ENCODE assay signal across 1 cellular context in the genomic region with DNA sequence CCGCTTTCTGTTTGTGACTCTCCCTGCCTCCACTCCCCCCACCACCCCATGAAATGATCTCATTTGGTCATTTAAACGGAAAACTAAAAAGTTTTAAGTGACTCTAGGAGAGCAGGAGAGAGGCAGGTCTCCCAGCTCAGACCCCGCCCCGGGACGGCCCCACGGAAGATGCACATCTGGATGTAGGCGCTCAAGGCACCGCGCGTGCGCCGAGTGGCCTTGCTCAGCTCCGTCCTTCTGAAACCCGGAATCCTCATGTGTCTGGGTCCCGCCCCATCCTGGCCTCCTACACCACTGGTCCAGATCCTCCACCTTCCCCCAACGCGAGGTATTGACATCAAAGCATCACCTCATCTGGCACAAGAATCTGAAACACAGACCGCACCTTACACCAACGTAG.
TF ChIP-seq lines count a peak whose summit lies in the region.

No MANE protein-coding gene starts in this region.

TF ChIP-seq in H1, 55 proteins besides CTCF, POLR2A, EP300 and RAD21:
- TF ChIP-seq CBX8 (IDR thresholded peaks at IDR 0.05; ENCODE audit: borderline replicate concordance, low read depth, low read length) (no peak), SP2 (IDR thresholded peaks at IDR 0.05; ENCODE audit: low read length) (no peak), NRF1 (IDR thresholded peaks at IDR 0.05; ENCODE audit: low read depth, low read length) (no peak)
- TF ChIP-seq, protein P1, sequence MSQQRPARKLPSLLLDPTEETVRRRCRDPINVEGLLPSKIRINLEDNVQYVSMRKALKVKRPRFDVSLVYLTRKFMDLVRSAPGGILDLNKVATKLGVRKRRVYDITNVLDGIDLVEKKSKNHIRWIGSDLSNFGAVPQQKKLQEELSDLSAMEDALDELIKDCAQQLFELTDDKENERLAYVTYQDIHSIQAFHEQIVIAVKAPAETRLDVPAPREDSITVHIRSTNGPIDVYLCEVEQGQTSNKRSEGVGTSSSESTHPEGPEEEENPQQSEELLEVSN (IDR thresholded peaks at IDR 0.05): no peak
